8 cellular contexts compared by ENCODE assay signal in genomic region chr19:45074744-45075143, GRCh38. TPM values are rescaled to one million over a fixed set of nuclear protein-coding genes. Genes with fewer than 3 reads are reported as not detected.
DNase-seq lines count a peak whose midpoint lies in the region; ATAC-seq and TF ChIP-seq lines count a peak whose summit lies in the region.

No MANE protein-coding gene starts in this region.

- no peak for TF ChIP-seq POLR2A in tibial nerve (IDR thresholded peaks at IDR 0.05)

- no peak for TF ChIP-seq EP300 in tibial nerve (IDR thresholded peaks at IDR 0.05)

- 55 to 62% methylated on average over 7 of the region's 7 CpGs for WGBS in tibial nerve, 2 donors

- no peaks in the 10 kb centered on the region for H3K9me3 ChIP-seq in tibial nerve

- peaks cover 25% of the 10 kb centered on the region for H3K4me1 Mint-ChIP-seq in activated T-cell treated with anti-CD3 and anti-CD28 coated beads, Interleukin-2, amount 50 U/mL, for 72 hours (ENCODE audit: low read depth)
- H3K4me1 Mint-ChIP-seq in activated CD8-positive, alpha-beta T cell treated with anti-CD3 and anti-CD28 coated beads, Interleukin-2, amount 10 ng/mL, durations not matched to agents 7 days and 5 days (ENCODE audit: low read depth), result peaks cover 34% of the 10 kb centered on the region
- H3K4me1 Mint-ChIP-seq in immature natural killer cell, result peaks cover 34 to 39% of the 10 kb centered on the region in 2 donors

- peaks cover 1 to 28% (median 7%) of the 10 kb centered on the region in 3 donors for H3K36me3 ChIP-seq in tibial nerve

- POLR2A ChIA-PET in activated CD8-positive, alpha-beta T cell treated with anti-CD3 and anti-CD28 coated beads, Interleukin-2, amount 10 ng/mL, durations not matched to agents 7 days and 5 days (lab: Charles Lee), result interaction anchor here (1.3 kb wide), 1 partner anchor 13 kb away, joined by 4 read pairs; no protein-coding TSS in a partner anchor

- peak overlapping the region in 2 of 4 donors; percentile 57 to 67 for H3K4me3 ChIP-seq in tibial nerve

- no peak for TF ChIP-seq CTCF in tibial nerve (IDR thresholded peaks at IDR 0.05)

- ATAC-seq in activated T-cell treated with anti-CD3 and anti-CD28 coated beads, Interleukin-2, amount 50 U/mL, for 72 hours (replicated peaks in 1 of 2), result no peak
- no peak for ATAC-seq in activated CD8-positive, alpha-beta T cell treated with anti-CD3 and anti-CD28 coated beads, Interleukin-2, amount 10 ng/mL, durations not matched to agents 7 days and 5 days
- ATAC-seq in HG03469 (IDR thresholded peaks at IDR 0.05; ENCODE audit: unreplicated experiment), result no peak

- peak overlapping the region in 3 of 4 donors; percentile 49 to 76 (median 53) for H3K27ac ChIP-seq in tibial nerve

- DNase-seq in activated T-cell treated with anti-CD3 and anti-CD28 coated beads, Interleukin-2, amount 50 U/mL, for 72 hours, result no peak
- no peak for DNase-seq in activated T-cell treated with anti-CD3 and anti-CD28 coated beads, Interleukin-2, amount 50 U/mL, for 1 hour
- DNase-seq in activated CD8-positive, alpha-beta T cell treated with anti-CD3 and anti-CD28 coated beads, Interleukin-2, amount 10 ng/mL, durations not matched to agents 7 days and 5 days, result no peak
- DNase-seq in immature natural killer cell (no peak), tibial nerve (ENCODE audit: low spot score in 2 of 2) (no peak), NCI-H526 (lab: John Stamatoyannopoulos, UW) (no peak), NCI-H446 (lab: John Stamatoyannopoulos, UW) (no peak)

- peaks cover 0 to 3% of the 10 kb centered on the region in 2 donors for H3K36me3 Mint-ChIP-seq in activated T-cell treated with anti-CD3 and anti-CD28 coated beads, Interleukin-2, amount 50 U/mL, for 72 hours (ENCODE audit: insufficient read depth in 2 of 2)
- H3K36me3 Mint-ChIP-seq in activated CD8-positive, alpha-beta T cell treated with anti-CD3 and anti-CD28 coated beads, Interleukin-2, amount 10 ng/mL, durations not matched to agents 7 days and 5 days (ENCODE audit: low read depth), result peaks cover 28% of the 10 kb centered on the region
- H3K36me3 Mint-ChIP-seq in immature natural killer cell, result no peaks in the 10 kb centered on the region

- peak overlapping the region; percentile 36 to 66 for H3K4me3 Mint-ChIP-seq in activated T-cell treated with anti-CD3 and anti-CD28 coated beads, Interleukin-2, amount 50 U/mL, for 72 hours
- H3K4me3 Mint-ChIP-seq in activated CD8-positive, alpha-beta T cell treated with anti-CD3 and anti-CD28 coated beads, Interleukin-2, amount 10 ng/mL, durations not matched to agents 7 days and 5 days, result peak overlapping the region; percentile 85
- peak overlapping the region; percentile 67 to 90 (median 88) for H3K4me3 Mint-ChIP-seq in immature natural killer cell

- H3K27me3 ChIP-seq in tibial nerve, result peaks cover 0 to 3% of the 10 kb centered on the region in 2 donors

- no peak overlapping the region for H3K27ac Mint-ChIP-seq in activated T-cell treated with anti-CD3 and anti-CD28 coated beads, Interleukin-2, amount 50 U/mL, for 72 hours
- peak overlapping the region; percentile 50 for H3K27ac Mint-ChIP-seq in activated CD8-positive, alpha-beta T cell treated with anti-CD3 and anti-CD28 coated beads, Interleukin-2, amount 10 ng/mL, durations not matched to agents 7 days and 5 days
- peak overlapping the region; percentile 72 to 89 (median 84) for H3K27ac Mint-ChIP-seq in immature natural killer cell

- H3K9me3 Mint-ChIP-seq in activated T-cell treated with anti-CD3 and anti-CD28 coated beads, Interleukin-2, amount 50 U/mL, for 72 hours, result no peaks in the 10 kb centered on the region
- no peaks in the 10 kb centered on the region for H3K9me3 Mint-ChIP-seq in activated CD8-positive, alpha-beta T cell treated with anti-CD3 and anti-CD28 coated beads, Interleukin-2, amount 10 ng/mL, durations not matched to agents 7 days and 5 days (ENCODE audit: insufficient read depth)
- no peaks in the 10 kb centered on the region for H3K9me3 Mint-ChIP-seq in immature natural killer cell

- CTCF ChIA-PET in activated CD8-positive, alpha-beta T cell treated with anti-CD3 and anti-CD28 coated beads, Interleukin-2, amount 10 ng/mL, durations not matched to agents 7 days and 5 days (lab: Charles Lee), result interaction anchor here (1.0 to 2.4 kb wide), 4 partner anchors 15 to 104 kb away, joined by 3 to 7 read pairs (median 4); partner anchors contain the start of genes BLOC1S3 and TRAPPC6A

- peaks cover 0 to 37% (median 16%) of the 10 kb centered on the region in 4 donors for H3K4me1 ChIP-seq in tibial nerve

- H3K27me3 Mint-ChIP-seq in activated T-cell treated with anti-CD3 and anti-CD28 coated beads, Interleukin-2, amount 50 U/mL, for 72 hours (ENCODE audit: low read depth), result no peaks in the 10 kb centered on the region
- no peaks in the 10 kb centered on the region for H3K27me3 Mint-ChIP-seq in activated CD8-positive, alpha-beta T cell treated with anti-CD3 and anti-CD28 coated beads, Interleukin-2, amount 10 ng/mL, durations not matched to agents 7 days and 5 days (ENCODE audit: low read depth)
- H3K27me3 Mint-ChIP-seq in immature natural killer cell (ENCODE audit: low read depth in 3 of 3), result peaks cover 0 to 17% (median 2%) of the 10 kb centered on the region in 3 donors

RNA-seq across cellular contexts. Expression of gene ZNF296, which starts 1.5 kb away (rescaled TPM):
- total RNA-seq in activated T-cell treated with anti-CD3 and anti-CD28 coated beads, Interleukin-2, amount 50 U/mL, for 72 hours, result 1 to 10 TPM; 5.1 to 5.2 TPM
- 1 to 10 TPM; 6.2 to 6.3 TPM for total RNA-seq in activated CD8-positive, alpha-beta T cell treated with anti-CD3 and anti-CD28 coated beads, Interleukin-2, amount 10 ng/mL, durations not matched to agents 7 days and 5 days
- 10 to 100 TPM in 2 of 3 donors, 1 to 10 TPM in 1; 4.0 to 25.6 (median 12.4) TPM for polyA plus RNA-seq in immature natural killer cell
- total RNA-seq in tibial nerve, result 1 to 10 TPM in 3 of 4 donors, not detected in 1; 2.1 to 4.2 (median 2.1) TPM

RNA-seq across cellular contexts. Expression of gene GEMIN7, which starts 4.3 kb away (rescaled TPM):
- 10 to 100 TPM; 26.4 to 28.1 TPM for total RNA-seq in activated T-cell treated with anti-CD3 and anti-CD28 coated beads, Interleukin-2, amount 50 U/mL, for 72 hours
- total RNA-seq in activated CD8-positive, alpha-beta T cell treated with anti-CD3 and anti-CD28 coated beads, Interleukin-2, amount 10 ng/mL, durations not matched to agents 7 days and 5 days, result 10 to 100 TPM; 30.2 to 31.7 TPM
- 100 to 1,000 TPM; 120 to 130 (median 123) TPM for polyA plus RNA-seq in immature natural killer cell
- 10 to 100 TPM in 3 of 4 donors, 1 to 10 TPM in 1; 8.8 to 30.3 (median 21.8) TPM for total RNA-seq in tibial nerve

RNA-seq across cellular contexts. Expression of gene PPP1R37, which starts 18.2 kb away (rescaled TPM):
- 10 to 100 TPM; 11.8 to 17.3 TPM for total RNA-seq in activated T-cell treated with anti-CD3 and anti-CD28 coated beads, Interleukin-2, amount 50 U/mL, for 72 hours
- 10 to 100 TPM; 28.3 to 29.2 TPM for total RNA-seq in activated CD8-positive, alpha-beta T cell treated with anti-CD3 and anti-CD28 coated beads, Interleukin-2, amount 10 ng/mL, durations not matched to agents 7 days and 5 days
- polyA plus RNA-seq in immature natural killer cell, result 1 to 10 TPM in 1 of 3 donors, under 1 TPM in 1, not detected in 1; 0.37 to 1.1 TPM
- 10 to 100 TPM; 22.1 to 44.1 (median 33.5) TPM for total RNA-seq in tibial nerve

RNA-seq across cellular contexts. Expression of gene CLASRP, which starts 35.9 kb away (rescaled TPM):
- total RNA-seq in activated T-cell treated with anti-CD3 and anti-CD28 coated beads, Interleukin-2, amount 50 U/mL, for 72 hours, result 100 to 1,000 TPM; 110 to 138 TPM
- total RNA-seq in activated CD8-positive, alpha-beta T cell treated with anti-CD3 and anti-CD28 coated beads, Interleukin-2, amount 10 ng/mL, durations not matched to agents 7 days and 5 days, result 10 to 100 TPM; 82.5 to 94.5 TPM
- 1 to 10 TPM; 2.7 to 9.0 (median 2.9) TPM for polyA plus RNA-seq in immature natural killer cell
- 100 to 1,000 TPM in 2 of 4 donors, 10 to 100 TPM in 2; 72.8 to 109 (median 95.5) TPM for total RNA-seq in tibial nerve
